18 cellular contexts compared by ENCODE assay signal in the genomic region with DNA sequence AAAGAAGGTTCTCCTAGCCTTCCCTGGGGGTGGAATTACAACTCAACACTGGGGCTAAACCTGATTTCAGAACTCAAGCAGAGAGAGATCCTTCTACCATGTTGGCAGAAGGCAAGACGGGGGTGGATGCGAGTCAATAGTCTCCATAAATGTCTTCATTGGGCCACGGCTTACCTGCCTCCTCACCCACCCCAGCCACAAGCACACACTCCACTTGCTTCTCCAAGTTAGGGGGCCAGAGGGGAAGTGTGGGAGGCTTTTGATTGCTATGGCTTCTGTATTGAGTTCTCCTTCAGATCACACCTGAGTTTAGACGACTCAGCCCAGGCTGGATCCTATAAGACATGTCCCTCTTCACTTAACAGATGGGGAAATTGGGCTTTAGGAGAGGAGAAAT.
DNase-seq lines count a peak whose midpoint lies in the region; ATAC-seq and TF ChIP-seq lines count a peak whose summit lies in the region.
"Had no signal": no experiment of that assay in that cellular context is flagged by ENCODE, and none has a peak within 500 bp of the region (broad histone marks: within the 10 kb centered on the region; RNA-seq: fewer than 3 reads in every experiment).

No MANE protein-coding gene starts in this region.

- H3K9me3 ChIP-seq in iPS-15b (ENCODE audit: control insufficient read depth, insufficient read depth, low read length), result no peaks in the 10 kb centered on the region
- H3K9me3 ChIP-seq: breast epithelium, ovary, thyroid gland had no signal

- H3K27me3 ChIP-seq in iPS-15b (ENCODE audit: control insufficient read depth, insufficient read depth, low read length), result peaks cover 13% of the 10 kb centered on the region
- H3K27me3 ChIP-seq: BLaER1, ovary had no signal

- no peak for ATAC-seq in HG03097 (IDR thresholded peaks at IDR 0.05; ENCODE audit: low FRiP score, unreplicated experiment)

- no peaks in the 10 kb centered on the region for H3K36me3 ChIP-seq in iPS-15b (ENCODE audit: control insufficient read depth, insufficient read depth, low read length)
- H3K36me3 ChIP-seq: BLaER1, breast epithelium, heart right ventricle, ovary, thyroid gland had no signal

- H3K4me1 ChIP-seq in iPS-15b (ENCODE audit: control insufficient read depth, insufficient read depth, low read length), result no peaks in the 10 kb centered on the region
- H3K4me1 ChIP-seq: BLaER1, breast epithelium had no signal

- H3K9ac ChIP-seq in iPS-15b (ENCODE audit: low read depth, low read length), result peak overlapping the region; percentile 37
- H3K9ac ChIP-seq: BLaER1 had no signal

- TF ChIP-seq POLR2A in NB4 (IDR thresholded peaks at IDR 0.05; ENCODE audit: extremely low read depth, insufficient read length), result no peak

- H3K4me3 ChIP-seq in NB4 (ENCODE audit: low read depth, low read length) (peak overlapping the region; percentile 60), iPS-15b (ENCODE audit: low read depth, low read length) (peak overlapping the region; percentile 43)
- H3K4me3 ChIP-seq: BLaER1, ovary, thyroid gland had no signal

- DNase-seq in NCI-H748 (lab: John Stamatoyannopoulos, UW; ENCODE audit: unreplicated experiment), result peak; percentile 12
- no peak for DNase-seq in NCI-H748 treated with DMSO at 0.1 percent for 48 hours (lab: John Stamatoyannopoulos, UW)
- peak; percentile 38 for DNase-seq in NB4 (ENCODE audit: low read depth)
- DNase-seq in stimulated activated CD8-positive, alpha-beta memory T cell treated with anti-CD3 and anti-CD28 coated beads, Interleukin-4, amount 100 ng/mL, for 48 hours, result peak; percentile 25
- no peak for DNase-seq in NCI-H2227 (lab: John Stamatoyannopoulos, UW; ENCODE audit: unreplicated experiment)
- DNase-seq in activated CD4-positive, alpha-beta T cell treated with anti-CD3 and anti-CD28 coated beads, Interleukin-2, amount 50 U/mL, for 1 hour, result no peak
- DNase-seq: activated CD4-positive, CD25-positive, alpha-beta regulatory T cell treated with anti-CD3 and anti-CD28 coated beads, Interleukin-2, amount 50 U/mL, for 72 hours; heart right ventricle; KG1; kidney glomerular epithelial cell; NCI-H1105 treated with DMSO at 0.1 percent for 48 hours; ovary; SHP77 treated with DMSO at 0.1 percent for 48 hours had no signal

- no peak for TF ChIP-seq CTCF in NB4 (IDR thresholded peaks at IDR 0.05; ENCODE audit: low read depth, low read length)

Comparison
In these comparisons a context has a peak if more than half of its experiments do, and no peak if none do; other contexts are left out.
1. DNase-seq: peak in NCI-H748 (single experiment), NB4 (single experiment) and stimulated activated CD8-positive, alpha-beta memory T cell treated with anti-CD3 and anti-CD28 coated beads, Interleukin-4, amount 100 ng/mL, for 48 hours (single experiment); none in NCI-H748 treated with DMSO at 0.1 percent for 48 hours (single experiment), NCI-H2227 (single experiment) and activated CD4-positive, alpha-beta T cell treated with anti-CD3 and anti-CD28 coated beads, Interleukin-2, amount 50 U/mL, for 1 hour (single experiment).